In genomic region chr15:57706405-57707209, GRCh38 we compare ENCODE assay signal across 8 cellular contexts. TPM values are rescaled to one million over a fixed set of nuclear protein-coding genes. Genes with fewer than 3 reads are reported as not detected.
A peak's percentile ranks its signal among the peaks of the same experiment; 100 is the strongest.
DNase-seq lines count a peak whose midpoint lies in the region; ATAC-seq, FAIRE-seq and TF ChIP-seq lines count a peak whose summit lies in the region.

Gene POLR2M, plus strand, starts transcription at chr15:57706714. Its CDS starts 129 bp downstream, at chr15:57706843.

- no peaks in the 10 kb centered on the region for H3K27me3 ChIP-seq in bronchial epithelial cell (ENCODE audit: control insufficient read depth, insufficient read depth, low read length)
- H3K27me3 ChIP-seq in smooth muscle cell (ENCODE audit: low read depth) = no peaks in the 10 kb centered on the region

- H2AFZ ChIP-seq in smooth muscle cell (ENCODE audit: low read depth) = peak within 1 kb of the TSS; percentile 97

- WGBS in smooth muscle cell (ENCODE audit: low lambda C conversion rate) = under 1% methylated on average over 70 of the region's 70 CpGs

- no peak for TF ChIP-seq CTCF in AG04449 (IDR thresholded peaks at IDR 0.05; ENCODE audit: insufficient read depth, low read length, missing control alignments)
- TF ChIP-seq CTCF in WI38 (IDR thresholded peaks at IDR 0.05; ENCODE audit: low read depth, low read length) = no peak
- no peak for TF ChIP-seq CTCF in bronchial epithelial cell (IDR thresholded peaks at IDR 0.05; ENCODE audit: insufficient read depth, low read length, severe bottlenecking)
- no peak for TF ChIP-seq CTCF in smooth muscle cell (IDR thresholded peaks at IDR 0.05; ENCODE audit: borderline replicate concordance, insufficient read depth, poor library complexity, severe bottlenecking)

- H3K27ac ChIP-seq in smooth muscle cell (ENCODE audit: low read depth) = peak within 1 kb of the TSS; percentile 98

- ATAC-seq in GM18907 (IDR thresholded peaks at IDR 0.05; ENCODE audit: unreplicated experiment) (peak; percentile 95), HG03159 (IDR thresholded peaks at IDR 0.05; ENCODE audit: unreplicated experiment) (peak; percentile 93)

- no peaks in the 10 kb centered on the region for H3K9me3 ChIP-seq in smooth muscle cell (replicated peaks; ENCODE audit: low read depth)

- CTCF ChIA-PET in AG04449 (lab: Yijun Ruan, JAX) = interaction anchor here (0.8 to 4.9 kb wide), 10 partner anchors 22 to 154 kb away, joined by 3 to 22 read pairs (median 6); no protein-coding TSS in a partner anchor

- H3K9ac ChIP-seq in smooth muscle cell (ENCODE audit: low read depth) = peak within 1 kb of the TSS; percentile 99

- peaks cover 34% of the 10 kb centered on the region for H3K79me2 ChIP-seq in smooth muscle cell (ENCODE audit: low read depth)

- peaks cover 12% of the 10 kb centered on the region for H4K20me1 ChIP-seq in smooth muscle cell (ENCODE audit: low read depth)

- H3K36me3 ChIP-seq in bronchial epithelial cell (ENCODE audit: control insufficient read depth, insufficient read depth, low read length) (peaks cover 8% of the 10 kb centered on the region), smooth muscle cell (ENCODE audit: low read depth) (peaks cover 11% of the 10 kb centered on the region)

- no peaks in the 10 kb centered on the region for H3F3A ChIP-seq in smooth muscle cell (ENCODE audit: low read depth)

- H3K4me2 ChIP-seq in smooth muscle cell = peak within 1 kb of the TSS; percentile 89

- POLR2A ChIA-PET in AG04449 (lab: Yijun Ruan, JAX) = interaction anchor here (0.5 to 1.6 kb wide), 7 partner anchors 10 to 406 kb away, joined by 3 to 5 read pairs (median 4); no protein-coding TSS in a partner anchor

- DNase-seq in AG04449 (ENCODE audit: low read depth, low spot score) (peak; percentile 91), NCI-H2227 treated with DMSO at 0.1 percent for 48 hours (lab: John Stamatoyannopoulos, UW) (peak; percentile 83), bronchial epithelial cell (ENCODE audit: low read depth) (peak; percentile 98), iPS-NIHi7 (ENCODE audit: extremely low spot score) (peak; percentile 89), smooth muscle cell (lab: John Stamatoyannopoulos, UW; ENCODE audit: unreplicated experiment) (peak; percentile 67)

- peaks cover 10% of the 10 kb centered on the region for H3K4me1 ChIP-seq in smooth muscle cell (ENCODE audit: low read depth)

- H3K4me3 ChIP-seq in AG04449 (ENCODE audit: low read depth, low read length) (peak within 1 kb of the TSS; percentile 93), WI38 (ENCODE audit: low read depth, low read length) (peak within 1 kb of the TSS; percentile 79), bronchial epithelial cell (ENCODE audit: low read depth, low read length) (peak within 1 kb of the TSS; percentile 56), smooth muscle cell (peak within 1 kb of the TSS; percentile 90)

- FAIRE-seq in bronchial epithelial cell (lab: Jason Lieb, UNC) = no peak

RNA-seq across cellular contexts. Expression of gene POLR2M, which starts in this region (rescaled TPM):
- total RNA-seq in bronchial epithelial cell = 59.5 and 113 TPM in 2 replicates
- total RNA-seq in smooth muscle cell = 49.8 and 387 TPM in 2 replicates
- polyA plus RNA-seq in smooth muscle cell = 19.8 and 23.9 TPM in 2 replicates

Comparison
In these comparisons a context has a peak if more than half of its experiments do, and no peak if none do; other contexts are left out.
1. Peak in every context shown above with its lines: DNase-seq, ATAC-seq, H3K4me3 ChIP-seq and H3K27ac ChIP-seq.